In genomic region chr7:138282997-138283396, GRCh38 we compare ENCODE assay signal across 20 cellular contexts.
"Had no signal": no experiment of that assay in that cellular context is flagged by ENCODE, and none has a peak within 500 bp of the region (broad histone marks: within the 10 kb centered on the region; RNA-seq: fewer than 3 reads in every experiment).

No MANE protein-coding gene starts in this region.

- DNase-seq: activated CD4-positive, alpha-beta T cell treated with anti-CD3 and anti-CD28 coated beads for 1 hour; activated CD4-positive, alpha-beta T cell treated with anti-CD3 and anti-CD28 coated beads, Interleukin-2, amount 50 U/mL, for 1 hour; activated CD8-positive, alpha-beta T cell treated with anti-CD3 and anti-CD28 coated beads, Interleukin-2, amount 10 ng/mL, durations not matched to agents 7 days and 5 days; activated gamma-delta T cell treated with Interleukin-2 at 50 U/mL for 16 hours; adrenal gland; caudate nucleus; effector memory CD4-positive, alpha-beta T cell; glutamatergic neuron; hippocampal formation; left ventricle myocardium inferior; midbrain; stimulated activated CD4-positive, alpha-beta T cell treated with anti-CD3 and anti-CD28 coated beads, Interleukin-2, amount 100 ng/mL, for 48 hours; stimulated activated CD8-positive, alpha-beta memory T cell treated with anti-CD3 and anti-CD28 coated beads, Interleukin-4, amount 100 ng/mL, for 48 hours; stimulated activated naive B cell treated with anti-CD40 and anti-IgM and Interleukin-4, amounts not matched to agents 10 μg/mL and 1 μg/mL and 100 μg/mL, for 72 hours; T-helper 9 cell; uterus had no signal

- H3K4me1 ChIP-seq: left ventricle myocardium inferior, uterus had no signal

- ATAC-seq: activated CD8-positive, alpha-beta T cell treated with anti-CD3 and anti-CD28 coated beads, Interleukin-2, amount 10 ng/mL, durations not matched to agents 7 days and 5 days; activated naive CD4-positive, alpha-beta T cell treated with anti-CD3 and anti-CD28 coated beads, Interleukin-2, amount 50 U/mL, for 72 hours; natural killer cell treated with Interleukin-12 subunit alpha and Interleukin-12 subunit beta and Interleukin-15 and Interleukin-18, amount 100 ng/mL, for 72 hours; sciatic nerve; stimulated activated naive B cell treated with anti-CD40 and anti-IgM and Interleukin-4, amounts not matched to agents 10 μg/mL and 1 μg/mL and 100 μg/mL, for 72 hours had no signal

- H3K27ac ChIP-seq: adrenal gland, left ventricle myocardium inferior, neutrophil, uterus had no signal

- H3K4me3 ChIP-seq: adrenal gland, left ventricle myocardium inferior, uterus had no signal

- H3K36me3 ChIP-seq: adrenal gland, left ventricle myocardium inferior, neutrophil, uterus had no signal

- H3K27me3 ChIP-seq: adrenal gland, neutrophil, uterus had no signal

- H3K9me3 ChIP-seq: adrenal gland, left ventricle myocardium inferior, neutrophil, uterus had no signal
